In genomic region chr12:20601668-20602280, GRCh38 we compare ENCODE assay signal across 9 cellular contexts.
DNase-seq lines count a peak whose midpoint lies in the region; ATAC-seq and TF ChIP-seq lines count a peak whose summit lies in the region.
"Had no signal": no experiment of that assay in that cellular context is flagged by ENCODE, and none has a peak within 500 bp of the region (broad histone marks: within the 10 kb centered on the region; RNA-seq: fewer than 3 reads in every experiment).

No MANE protein-coding gene starts in this region.

- H3K9me3 ChIP-seq in aorta (ENCODE audit: control insufficient read depth, low read length) = no peaks in the 10 kb centered on the region
- H3K9me3 ChIP-seq: SJSA1 had no signal

- intact Hi-C loops in CD14-positive monocyte (cut with micrococcal nuclease) = no loop called here
- intact Hi-C loops in aorta (cut with DNase I) = loop anchor here (5.0 to 10.0 kb wide), 4 partner anchors 137 to 947 kb away; no protein-coding TSS in a partner anchor

- H3K9me3 Mint-ChIP-seq in CD14-positive monocyte = no peaks in the 10 kb centered on the region

- no peaks in the 10 kb centered on the region for H3K36me3 ChIP-seq in aorta (ENCODE audit: control insufficient read depth in 1 of 2, insufficient read depth in 2 of 2, low read length in 1 of 2)
- H3K36me3 ChIP-seq: SJSA1 had no signal

- H3K4me3 Mint-ChIP-seq in CD14-positive monocyte = no peak overlapping the region

- H3K4me3 ChIP-seq in aorta (ENCODE audit: low read length in 2 of 2) = no peak overlapping the region
- H3K4me3 ChIP-seq: SJSA1 had no signal

- no peak for TF ChIP-seq CTCF in CD14-positive monocyte (IDR thresholded peaks at IDR 0.05)

- peaks cover 0 to 7% of the 10 kb centered on the region in 2 donors for H3K4me1 ChIP-seq in aorta (ENCODE audit: control insufficient read depth in 1 of 2, insufficient read depth in 2 of 2, low read length in 2 of 2)

- TF ChIP-seq POLR2A in erythroblast (IDR thresholded peaks at IDR 0.05; ENCODE audit: low read length) = no peak

- no peaks in the 10 kb centered on the region for H3K36me3 Mint-ChIP-seq in CD14-positive monocyte

- DNase-seq in HCEC 1CT (peak; percentile 56), NCI-H82 treated with DMSO at 0.1 percent for 48 hours (lab: John Stamatoyannopoulos, UW; ENCODE audit: unreplicated experiment) (peak; percentile 50), erythroblast (lab: John Stamatoyannopoulos, UW) (peak; percentile 38 to 40), non-pigmented ciliary epithelial cell (ENCODE audit: low read depth) (peak; percentile 31), CD14-positive monocyte (ENCODE audit: low spot score) (no peak), aorta (no peak)

- no peaks in the 10 kb centered on the region for H3K27me3 Mint-ChIP-seq in CD14-positive monocyte (ENCODE audit: low read depth in 3 of 3)

- no peaks in the 10 kb centered on the region for H3K4me1 Mint-ChIP-seq in CD14-positive monocyte

- WGBS in aorta, 2 donors = 17 to 22% methylated on average over 2 of the region's 2 CpGs

- H3K27ac Mint-ChIP-seq in CD14-positive monocyte = no peak overlapping the region

- H3K27me3 ChIP-seq in aorta (ENCODE audit: control insufficient read depth in 1 of 2, insufficient read depth in 2 of 2, low read length in 1 of 2) = no peaks in the 10 kb centered on the region
- H3K27me3 ChIP-seq: SJSA1 had no signal

- no peak overlapping the region for H3K27ac ChIP-seq in aorta (ENCODE audit: low read depth in 1 of 2, low read length in 2 of 2)
- H3K27ac ChIP-seq: SJSA1 had no signal

- ATAC-seq in GM18858 (IDR thresholded peaks at IDR 0.05; ENCODE audit: unreplicated experiment) (no peak), GM21576 (IDR thresholded peaks at IDR 0.05; ENCODE audit: unreplicated experiment) (no peak), aorta (ENCODE audit: low FRiP score) (no peak)

Comparison
In these comparisons a context has a peak if more than half of its experiments do, and no peak if none do; other contexts are left out.
1. DNase-seq: peak in HCEC 1CT (single experiment), NCI-H82 treated with DMSO at 0.1 percent for 48 hours (single experiment), erythroblast (2 of 2) and non-pigmented ciliary epithelial cell (single experiment); none in CD14-positive monocyte (single experiment) and aorta (0 of 2).
2. intact Hi-C loops: an anchor here in aorta (5.0 to 10.0 kb wide); none called in CD14-positive monocyte.